In the genomic region with DNA sequence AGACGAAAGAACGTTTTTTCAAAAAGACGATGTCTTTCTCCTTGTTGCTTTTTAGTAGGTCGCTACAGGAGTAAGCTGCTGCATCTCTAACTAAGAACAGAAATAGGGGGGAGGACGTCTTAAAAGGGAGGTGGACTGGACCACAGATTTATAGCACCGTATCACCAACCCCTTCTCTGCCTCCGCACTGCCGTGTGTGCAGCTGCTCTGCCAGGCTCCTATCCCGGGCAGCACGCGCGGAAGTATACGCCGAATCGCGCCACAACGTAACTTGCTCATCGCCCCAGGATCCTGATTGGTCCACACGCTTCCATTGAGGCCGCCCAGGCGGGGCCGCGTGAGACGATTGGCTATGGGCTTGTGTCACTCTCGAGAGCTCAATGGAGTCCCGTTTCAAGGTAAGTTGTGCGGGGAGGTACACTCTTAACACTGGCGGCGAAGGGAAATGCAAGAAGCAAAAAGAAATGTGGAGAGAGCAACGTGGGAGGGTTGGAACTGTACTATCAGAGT, we compare ENCODE assay signal across 1 cellular context.
TF ChIP-seq lines count a peak whose summit lies in the region.

Gene ELAVL2 (minus strand): TSS at position 121 of the 510 bp plus-strand sequence. CDS start 64,006 bp downstream, outside the sequence.

TF ChIP-seq in HEK293, 187 proteins besides CTCF, POLR2A, EP300 and RAD21 (continued from another document):
- TF ChIP-seq ZBTB10 (tag by site-specific recombination; IDR thresholded peaks at IDR 0.05) (peak; percentile 50; the same call in 1 of the 2 replicates), ZNF549 (tag by site-specific recombination; IDR thresholded peaks at IDR 0.05) (no peak), ZNF302 (tag by site-specific recombination; IDR thresholded peaks at IDR 0.05; ENCODE audit: low read depth) (no peak), ZNF791 (tag by site-specific recombination; IDR thresholded peaks at IDR 0.05) (no peak), KLF8 (tag by site-specific recombination; IDR thresholded peaks at IDR 0.05) (peak; percentile 76; the same call in 1 of the 2 replicates), PRDM4 (tag by site-specific recombination; IDR thresholded peaks at IDR 0.05) (0 out of 2 replicates have a peak, but pooled peaks have one; percentile 22), ZNF830 (tag by site-specific recombination; IDR thresholded peaks at IDR 0.05; ENCODE audit: low read depth) (no peak), ZNF600 (tag by site-specific recombination; IDR thresholded peaks at IDR 0.05) (peak; percentile 99), ZNF239 (tag by site-specific recombination; IDR thresholded peaks at IDR 0.05) (no peak), FEZF1 (tag by site-specific recombination; IDR thresholded peaks at IDR 0.05) (no peak), SALL2 (tag by site-specific recombination; IDR thresholded peaks at IDR 0.05; ENCODE audit: borderline replicate concordance) (no peak), ZNF571 (tag by site-specific recombination; IDR thresholded peaks at IDR 0.05) (no peak), ZNF121 (tag by site-specific recombination; IDR thresholded peaks at IDR 0.05) (0 out of 2 replicates have a peak, but pooled peaks have one; percentile 8), ZNF473 (tag by site-specific recombination; IDR thresholded peaks at IDR 0.05) (no peak), ZNF19 (tag by site-specific recombination; IDR thresholded peaks at IDR 0.05; ENCODE audit: low read depth) (no peak), ZNF664 (tag by site-specific recombination; IDR thresholded peaks at IDR 0.05) (0 out of 2 replicates have a peak, but pooled peaks have one; percentile 19), ZNF792 (tag by site-specific recombination; IDR thresholded peaks at IDR 0.05) (0 out of 2 replicates have a peak, but pooled peaks have one; percentile 46), ZNF548 (tag by site-specific recombination; IDR thresholded peaks at IDR 0.05) (no peak), ZNF558 (tag by site-specific recombination; IDR thresholded peaks at IDR 0.05) (no peak), ZFP3 (tag by site-specific recombination; IDR thresholded peaks at IDR 0.05; ENCODE audit: low read depth) (no peak), HOXD13 (CRISPR knock-in tag; IDR thresholded peaks at IDR 0.05; ENCODE audit: borderline replicate concordance) (peak; percentile 86; the same call in 1 of the 2 replicates), ZNF530 (tag by site-specific recombination; IDR thresholded peaks at IDR 0.05; ENCODE audit: low read depth) (no peak), ZNF416 (tag by site-specific recombination; IDR thresholded peaks at IDR 0.05) (no peak), ZNF747 (tag by site-specific recombination; IDR thresholded peaks at IDR 0.05) (no peak), ZNF132 (tag by site-specific recombination; IDR thresholded peaks at IDR 0.05; ENCODE audit: borderline replicate concordance) (no peak), ZNF394 (tag by site-specific recombination; IDR thresholded peaks at IDR 0.05; ENCODE audit: borderline replicate concordance) (peak; percentile 69; the same call in 1 of the 2 replicates), ZBTB20 (tag by site-specific recombination; IDR thresholded peaks at IDR 0.05) (peak; percentile 67; the same call in 1 of the 2 replicates), ZBTB8A (tag by site-specific recombination; IDR thresholded peaks at IDR 0.05) (peak; percentile 65), ZNF140 (tag by site-specific recombination; IDR thresholded peaks at IDR 0.05) (no peak), TCF7L2 (IDR thresholded peaks at IDR 0.05; ENCODE audit: borderline replicate concordance, low read depth, low read length) (no peak), ZNF221 (tag by site-specific recombination; IDR thresholded peaks at IDR 0.05; ENCODE audit: borderline replicate concordance) (no peak), PBX3 (CRISPR knock-in tag; IDR thresholded peaks at IDR 0.05) (peak; percentile 91), ZNF639 (tag by site-specific recombination; IDR thresholded peaks at IDR 0.05) (peak; percentile 39; the same call in 1 of the 2 replicates), ZNF521 (tag by site-specific recombination; IDR thresholded peaks at IDR 0.05) (no peak), ZBTB1 (tag by site-specific recombination; IDR thresholded peaks at IDR 0.05) (no peak), ZNF776 (tag by site-specific recombination; IDR thresholded peaks at IDR 0.05; ENCODE audit: borderline replicate concordance) (no peak), ZBTB7A (tag by site-specific recombination; IDR thresholded peaks at IDR 0.05; ENCODE audit: low read depth) (no peak), ZNF174 (tag by site-specific recombination; IDR thresholded peaks at IDR 0.05) (no peak), TRIM28 (IDR thresholded peaks at IDR 0.05; ENCODE audit: borderline replicate concordance, low read length) (peak; percentile 91; the same call in 1 of the 2 replicates), YY2 (tag by site-specific recombination; IDR thresholded peaks at IDR 0.05) (no peak)
- TF ChIP-seq, protein P1, sequence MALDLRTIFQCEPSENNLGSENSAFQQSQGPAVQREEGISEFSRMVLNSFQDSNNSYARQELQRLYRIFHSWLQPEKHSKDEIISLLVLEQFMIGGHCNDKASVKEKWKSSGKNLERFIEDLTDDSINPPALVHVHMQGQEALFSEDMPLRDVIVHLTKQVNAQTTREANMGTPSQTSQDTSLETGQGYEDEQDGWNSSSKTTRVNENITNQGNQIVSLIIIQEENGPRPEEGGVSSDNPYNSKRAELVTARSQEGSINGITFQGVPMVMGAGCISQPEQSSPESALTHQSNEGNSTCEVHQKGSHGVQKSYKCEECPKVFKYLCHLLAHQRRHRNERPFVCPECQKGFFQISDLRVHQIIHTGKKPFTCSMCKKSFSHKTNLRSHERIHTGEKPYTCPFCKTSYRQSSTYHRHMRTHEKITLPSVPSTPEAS (tag by site-specific recombination; IDR thresholded peaks at IDR 0.05) = peak; percentile 76
- TF ChIP-seq, protein P2, sequence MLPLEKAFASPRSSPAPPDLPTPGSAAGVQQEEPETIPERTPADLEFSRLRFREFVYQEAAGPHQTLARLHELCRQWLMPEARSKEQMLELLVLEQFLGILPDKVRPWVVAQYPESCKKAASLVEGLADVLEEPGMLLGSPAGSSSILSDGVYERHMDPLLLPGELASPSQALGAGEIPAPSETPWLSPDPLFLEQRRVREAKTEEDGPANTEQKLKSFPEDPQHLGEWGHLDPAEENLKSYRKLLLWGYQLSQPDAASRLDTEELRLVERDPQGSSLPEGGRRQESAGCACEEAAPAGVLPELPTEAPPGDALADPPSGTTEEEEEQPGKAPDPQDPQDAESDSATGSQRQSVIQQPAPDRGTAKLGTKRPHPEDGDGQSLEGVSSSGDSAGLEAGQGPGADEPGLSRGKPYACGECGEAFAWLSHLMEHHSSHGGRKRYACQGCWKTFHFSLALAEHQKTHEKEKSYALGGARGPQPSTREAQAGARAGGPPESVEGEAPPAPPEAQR (tag by site-specific recombination; IDR thresholded peaks at IDR 0.05) = no peak
- TF ChIP-seq, protein P3, sequence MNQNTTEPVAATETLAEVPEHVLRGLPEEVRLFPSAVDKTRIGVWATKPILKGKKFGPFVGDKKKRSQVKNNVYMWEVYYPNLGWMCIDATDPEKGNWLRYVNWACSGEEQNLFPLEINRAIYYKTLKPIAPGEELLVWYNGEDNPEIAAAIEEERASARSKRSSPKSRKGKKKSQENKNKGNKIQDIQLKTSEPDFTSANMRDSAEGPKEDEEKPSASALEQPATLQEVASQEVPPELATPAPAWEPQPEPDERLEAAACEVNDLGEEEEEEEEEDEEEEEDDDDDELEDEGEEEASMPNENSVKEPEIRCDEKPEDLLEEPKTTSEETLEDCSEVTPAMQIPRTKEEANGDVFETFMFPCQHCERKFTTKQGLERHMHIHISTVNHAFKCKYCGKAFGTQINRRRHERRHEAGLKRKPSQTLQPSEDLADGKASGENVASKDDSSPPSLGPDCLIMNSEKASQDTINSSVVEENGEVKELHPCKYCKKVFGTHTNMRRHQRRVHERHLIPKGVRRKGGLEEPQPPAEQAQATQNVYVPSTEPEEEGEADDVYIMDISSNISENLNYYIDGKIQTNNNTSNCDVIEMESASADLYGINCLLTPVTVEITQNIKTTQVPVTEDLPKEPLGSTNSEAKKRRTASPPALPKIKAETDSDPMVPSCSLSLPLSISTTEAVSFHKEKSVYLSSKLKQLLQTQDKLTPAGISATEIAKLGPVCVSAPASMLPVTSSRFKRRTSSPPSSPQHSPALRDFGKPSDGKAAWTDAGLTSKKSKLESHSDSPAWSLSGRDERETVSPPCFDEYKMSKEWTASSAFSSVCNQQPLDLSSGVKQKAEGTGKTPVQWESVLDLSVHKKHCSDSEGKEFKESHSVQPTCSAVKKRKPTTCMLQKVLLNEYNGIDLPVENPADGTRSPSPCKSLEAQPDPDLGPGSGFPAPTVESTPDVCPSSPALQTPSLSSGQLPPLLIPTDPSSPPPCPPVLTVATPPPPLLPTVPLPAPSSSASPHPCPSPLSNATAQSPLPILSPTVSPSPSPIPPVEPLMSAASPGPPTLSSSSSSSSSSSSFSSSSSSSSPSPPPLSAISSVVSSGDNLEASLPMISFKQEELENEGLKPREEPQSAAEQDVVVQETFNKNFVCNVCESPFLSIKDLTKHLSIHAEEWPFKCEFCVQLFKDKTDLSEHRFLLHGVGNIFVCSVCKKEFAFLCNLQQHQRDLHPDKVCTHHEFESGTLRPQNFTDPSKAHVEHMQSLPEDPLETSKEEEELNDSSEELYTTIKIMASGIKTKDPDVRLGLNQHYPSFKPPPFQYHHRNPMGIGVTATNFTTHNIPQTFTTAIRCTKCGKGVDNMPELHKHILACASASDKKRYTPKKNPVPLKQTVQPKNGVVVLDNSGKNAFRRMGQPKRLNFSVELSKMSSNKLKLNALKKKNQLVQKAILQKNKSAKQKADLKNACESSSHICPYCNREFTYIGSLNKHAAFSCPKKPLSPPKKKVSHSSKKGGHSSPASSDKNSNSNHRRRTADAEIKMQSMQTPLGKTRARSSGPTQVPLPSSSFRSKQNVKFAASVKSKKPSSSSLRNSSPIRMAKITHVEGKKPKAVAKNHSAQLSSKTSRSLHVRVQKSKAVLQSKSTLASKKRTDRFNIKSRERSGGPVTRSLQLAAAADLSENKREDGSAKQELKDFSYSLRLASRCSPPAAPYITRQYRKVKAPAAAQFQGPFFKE (tag by site-specific recombination; IDR thresholded peaks at IDR 0.05; ENCODE audit: borderline replicate concordance) = no peak
